In genomic region chr3:108914774-108915641, GRCh38 we compare ENCODE assay signal across 9 cellular contexts. TPM values are rescaled to one million over a fixed set of nuclear protein-coding genes. Genes with fewer than 3 reads are reported as not detected.
DNase-seq lines count a peak whose midpoint lies in the region; ATAC-seq and TF ChIP-seq lines count a peak whose summit lies in the region.
"Had no signal": no experiment of that assay in that cellular context is flagged by ENCODE, and none has a peak within 500 bp of the region (broad histone marks: within the 10 kb centered on the region; RNA-seq: fewer than 3 reads in every experiment).

No MANE protein-coding gene starts in this region.

- H3K27ac Mint-ChIP-seq in CD8-positive, alpha-beta T cell = no peak overlapping the region
- peak overlapping the region; percentile 45 for H3K27ac Mint-ChIP-seq in activated CD4-positive, alpha-beta T cell treated with anti-CD3 and anti-CD28 coated beads, Interleukin-2, amount 10 ng/mL, durations not matched to agents 24 days and 14 days

- H3K27me3 Mint-ChIP-seq in CD8-positive, alpha-beta T cell (ENCODE audit: low read depth) = peaks cover 4% of the 10 kb centered on the region
- peaks cover 26% of the 10 kb centered on the region for H3K27me3 Mint-ChIP-seq in activated CD4-positive, alpha-beta T cell treated with anti-CD3 and anti-CD28 coated beads, Interleukin-2, amount 10 ng/mL, durations not matched to agents 24 days and 14 days

- no peaks in the 10 kb centered on the region for H3K36me3 ChIP-seq in CD8-positive, alpha-beta T cell (ENCODE audit: insufficient read depth, low read length)

- DNase-seq in CD8-positive, alpha-beta T cell = peak; percentile 13 to 72 (median 57)
- DNase-seq in NCI-H460 (ENCODE audit: extremely low read depth, low read depth) (peak; percentile 68), dedifferentiated amniotic fluid mesenchymal stem cell (ENCODE audit: extremely low spot score) (peak; percentile 46), medulla oblongata (ENCODE audit: extremely low spot score) (peak; percentile 68)
- peak; percentile 91 for DNase-seq in activated CD4-positive, alpha-beta T cell treated with anti-CD3 and anti-CD28 coated beads, Interleukin-2, amount 10 ng/mL, durations not matched to agents 24 days and 14 days
- peak; percentile 7 to 23 for DNase-seq in stimulated activated CD8-positive, alpha-beta memory T cell treated with anti-CD3 and anti-CD28 coated beads, Interleukin-2, amount 100 ng/mL, for 48 hours (ENCODE audit: low read depth in 2 of 2)

- no peak overlapping the region for H3K4me3 Mint-ChIP-seq in CD8-positive, alpha-beta T cell
- H3K4me3 Mint-ChIP-seq in activated CD4-positive, alpha-beta T cell treated with anti-CD3 and anti-CD28 coated beads, Interleukin-2, amount 10 ng/mL, durations not matched to agents 24 days and 14 days = peak overlapping the region; percentile 50

- peak; percentile 96 for ATAC-seq in CD8-positive, alpha-beta T cell
- peak; percentile 99 for ATAC-seq in GM19351 (IDR thresholded peaks at IDR 0.05; ENCODE audit: unreplicated experiment)
- peak; percentile 96 for ATAC-seq in HG03439 (IDR thresholded peaks at IDR 0.05; ENCODE audit: unreplicated experiment)

- intact Hi-C loops in CD8-positive, alpha-beta T cell (cut with DNase I, micrococcal nuclease) = loop anchor here (1.0 to 10.0 kb wide), 7 partner anchors 96 to 1680 kb away; no protein-coding TSS in a partner anchor
- intact Hi-C loops in activated CD4-positive, alpha-beta T cell treated with anti-CD3 and anti-CD28 coated beads, Interleukin-2, amount 10 ng/mL, durations not matched to agents 24 days and 14 days (cut with micrococcal nuclease) = loop anchor here (1.0 to 10.0 kb wide), 7 partner anchors 48 to 426 kb away; no protein-coding TSS in a partner anchor

- CTCF ChIA-PET in CD8-positive, alpha-beta T cell (lab: Charles Lee) = interaction anchor here (0.6 to 8.1 kb wide), 69 partner anchors 8 to 441 kb away, joined by 3 to 185 read pairs (median 4); partner anchors contain the start of genes CIP2A, DZIP3, GUCA1C and RETNLB

- H3K36me3 Mint-ChIP-seq in CD8-positive, alpha-beta T cell = no peaks in the 10 kb centered on the region
- H3K36me3 Mint-ChIP-seq in activated CD4-positive, alpha-beta T cell treated with anti-CD3 and anti-CD28 coated beads, Interleukin-2, amount 10 ng/mL, durations not matched to agents 24 days and 14 days (ENCODE audit: low read depth) = no peaks in the 10 kb centered on the region

- POLR2A ChIA-PET in CD8-positive, alpha-beta T cell (lab: Charles Lee) = interaction anchor here (0.6 to 0.7 kb wide), 2 partner anchors 312 to 428 kb away, joined by 3 read pairs; no protein-coding TSS in a partner anchor

- peak; percentile 89 for TF ChIP-seq CTCF in CD8-positive, alpha-beta T cell (IDR thresholded peaks at IDR 0.05)

- H3K27me3 ChIP-seq in CD8-positive, alpha-beta T cell (ENCODE audit: insufficient read depth, low read length) = no peaks in the 10 kb centered on the region

- H3K27ac ChIP-seq in CD8-positive, alpha-beta T cell (ENCODE audit: low read depth, low read length) = no peak overlapping the region

- no peaks in the 10 kb centered on the region for H3K9me3 Mint-ChIP-seq in CD8-positive, alpha-beta T cell
- no peaks in the 10 kb centered on the region for H3K9me3 Mint-ChIP-seq in activated CD4-positive, alpha-beta T cell treated with anti-CD3 and anti-CD28 coated beads, Interleukin-2, amount 10 ng/mL, durations not matched to agents 24 days and 14 days

- no peaks in the 10 kb centered on the region for H3K9me3 ChIP-seq in CD8-positive, alpha-beta T cell (ENCODE audit: low read length)

- peaks cover 12% of the 10 kb centered on the region for H3K4me1 Mint-ChIP-seq in CD8-positive, alpha-beta T cell (ENCODE audit: low read depth)
- H3K4me1 Mint-ChIP-seq in activated CD4-positive, alpha-beta T cell treated with anti-CD3 and anti-CD28 coated beads, Interleukin-2, amount 10 ng/mL, durations not matched to agents 24 days and 14 days = peaks cover 14% of the 10 kb centered on the region

- no peak overlapping the region for H3K4me3 ChIP-seq in CD8-positive, alpha-beta T cell (ENCODE audit: low read depth, low read length)

- H3K4me1 ChIP-seq in CD8-positive, alpha-beta T cell (ENCODE audit: insufficient read depth, low read length) = no peaks in the 10 kb centered on the region

RNA-seq across cellular contexts. Expression of gene GUCA1C, which starts 38.7 kb away (rescaled TPM):
- not detected for total RNA-seq in CD8-positive, alpha-beta T cell
- not detected in 2 replicates for total RNA-seq in NCI-H460 (2014; rRNA removed; shearing (Covaris generic))
- polyA plus RNA-seq in NCI-H460 (2014; cell fraction: nucleus; rRNA removed) = not detected in 2 replicates
- total RNA-seq in activated CD4-positive, alpha-beta T cell treated with anti-CD3 and anti-CD28 coated beads, Interleukin-2, amount 10 ng/mL, durations not matched to agents 24 days and 14 days = not detected in 2 replicates
- total RNA-seq: T-helper 1 cell treated with Interleukin-12 subunit alpha and Interleukin-12 subunit beta and Interleukin-4 antibody, amounts not matched to agents 30 ng/mL and 1 ng/mL, for 36 hours had no signal

Comparison
In these comparisons a context has a peak if more than half of its experiments do, and no peak if none do; other contexts are left out.
1. DNase-seq: peak in every context shown above with its lines; median percentile 91 in activated CD4-positive, alpha-beta T cell treated with anti-CD3 and anti-CD28 coated beads, Interleukin-2, amount 10 ng/mL, durations not matched to agents 24 days and 14 days; 68 in NCI-H460; 68 in medulla oblongata; 57 in CD8-positive, alpha-beta T cell; 46 in dedifferentiated amniotic fluid mesenchymal stem cell; 15 in stimulated activated CD8-positive, alpha-beta memory T cell treated with anti-CD3 and anti-CD28 coated beads, Interleukin-2, amount 100 ng/mL, for 48 hours.